14 cellular contexts compared by ENCODE assay signal in genomic region chr3:16182612-16183011, GRCh38. TPM values are rescaled to one million over a fixed set of nuclear protein-coding genes. Genes with fewer than 3 reads are reported as not detected.
DNase-seq lines count a peak whose midpoint lies in the region; ATAC-seq lines count a peak whose summit lies in the region.
"Had no signal": no experiment of that assay in that cellular context is flagged by ENCODE, and none has a peak within 500 bp of the region (broad histone marks: within the 10 kb centered on the region; RNA-seq: fewer than 3 reads in every experiment).

No MANE protein-coding gene starts in this region.

- H3K4me2 ChIP-seq in neuronal stem cell (ENCODE audit: insufficient read depth, low read length, poor library complexity, severe bottlenecking): no peak overlapping the region

- H3K9me3 ChIP-seq in adipocyte (ENCODE audit: control insufficient read depth, low read length): no peaks in the 10 kb centered on the region
- peaks cover 0 to 4% of the 10 kb centered on the region in 2 donors for H3K9me3 ChIP-seq in neuronal stem cell (replicated peaks in 1 of 2; ENCODE audit: control insufficient read depth in 2 of 2, insufficient read depth in 1 of 2, low read depth in 1 of 2, low read length in 2 of 2)
- H3K9me3 ChIP-seq: A549 had no signal

- peaks cover 17% of the 10 kb centered on the region for H3K36me3 ChIP-seq in adipocyte (ENCODE audit: control insufficient read depth, insufficient read depth, low read length, severe bottlenecking)
- peaks cover 0 to 3% of the 10 kb centered on the region in 2 donors for H3K36me3 ChIP-seq in neuronal stem cell (replicated peaks in 1 of 2; ENCODE audit: control insufficient read depth in 2 of 2, insufficient read depth in 2 of 2, low read length in 2 of 2)

- H2AK5ac ChIP-seq in neuronal stem cell (ENCODE audit: low read depth, low read length): no peak overlapping the region

- DNase-seq in adipocyte (ENCODE audit: low read depth): no peak
- DNase-seq in ecto neural progenitor cell (ENCODE audit: low spot score): peak; percentile 19
- DNase-seq in neuronal stem cell (ENCODE audit: low spot score): no peak
- no peak for DNase-seq in germinal center (ENCODE audit: low spot score)
- no peak for DNase-seq in midbrain (lab: John Stamatoyannopoulos, UW)
- DNase-seq: CD8-positive, alpha-beta T cell; COR-L47; DMS153; DMS79 treated with DMSO at 0.1 percent for 48 hours; GOT3; H9 had no signal

- no peak overlapping the region for H4K91ac ChIP-seq in neuronal stem cell (ENCODE audit: low read depth, low read length, poor library complexity)

- ATAC-seq in GM21381 (IDR thresholded peaks at IDR 0.05; ENCODE audit: unreplicated experiment): no peak
- ATAC-seq: A549; CD8-positive, alpha-beta T cell had no signal

- no peaks in the 10 kb centered on the region for H3K79me1 ChIP-seq in neuronal stem cell (ENCODE audit: low read depth, low read length)

- H3K4me1 ChIP-seq in adipocyte (ENCODE audit: control insufficient read depth, insufficient read depth, low read length): peaks cover 68% of the 10 kb centered on the region
- H3K4me1 ChIP-seq in neuronal stem cell (ENCODE audit: control insufficient read depth in 2 of 2, insufficient read depth in 1 of 2, low read depth in 1 of 2, low read length in 2 of 2): peaks cover 0 to 10% of the 10 kb centered on the region in 2 donors

- peak overlapping the region; percentile 65 for H3K9ac ChIP-seq in adipocyte (ENCODE audit: low read length)
- no peak overlapping the region for H3K9ac ChIP-seq in neuronal stem cell (ENCODE audit: low read depth, low read length, poor library complexity)

- no peak overlapping the region for H3K4ac ChIP-seq in neuronal stem cell (ENCODE audit: low read length)

- no CpG with 5 or more reads among the region's 5 CpGs for WGBS in neuronal stem cell (ENCODE audit: extremely low coverage in 2 of 2, insufficient read length in 2 of 2, insufficient replicate concordance in 1 of 2), 2 donors

- no peak overlapping the region for H3K27ac ChIP-seq in neuronal stem cell (replicated peaks; ENCODE audit: low read length)

- H3K4me3 ChIP-seq in adipocyte (ENCODE audit: low read length) (no peak overlapping the region), neuronal stem cell (ENCODE audit: low read length in 2 of 2) (no peak overlapping the region)
- H3K4me3 ChIP-seq: A549 had no signal

- H3K18ac ChIP-seq in neuronal stem cell (ENCODE audit: low read length): peak overlapping the region; percentile 63

- H3K27me3 ChIP-seq in adipocyte (replicated peaks; ENCODE audit: control insufficient read depth, insufficient read depth, low read length) (no peaks in the 10 kb centered on the region), neuronal stem cell (ENCODE audit: control insufficient read depth in 3 of 3, insufficient read depth in 3 of 3, low read depth in 1 of 3, low read length in 3 of 3) (peaks cover 0 to 4% (median 3%) of the 10 kb centered on the region in 3 experiments)

- no peak overlapping the region for H3K14ac ChIP-seq in neuronal stem cell (ENCODE audit: low read length)

- H2BK12ac ChIP-seq in neuronal stem cell (ENCODE audit: low read length): no peak overlapping the region

- no peak overlapping the region for H3K23ac ChIP-seq in neuronal stem cell (ENCODE audit: low read depth, low read length, poor library complexity)

- no peak overlapping the region for H2BK5ac ChIP-seq in neuronal stem cell (ENCODE audit: low read length)

- no peak overlapping the region for H2BK15ac ChIP-seq in neuronal stem cell (ENCODE audit: low read length)

- no peak overlapping the region for H4K8ac ChIP-seq in neuronal stem cell (ENCODE audit: low read depth, low read length)

- no peak overlapping the region for H2AFZ ChIP-seq in neuronal stem cell (ENCODE audit: low read length)

- H2BK120ac ChIP-seq in neuronal stem cell (ENCODE audit: low read depth, low read length): no peak overlapping the region

RNA-seq across cellular contexts. Expression of gene GALNT15, which starts 8.1 kb away (rescaled TPM):
- polyA plus RNA-seq in neuronal stem cell (2013, experiment 1 of 2): 0.07 TPM
- polyA plus RNA-seq in neuronal stem cell (2013, experiment 2 of 2): 0.06 TPM
- polyA plus RNA-seq: CD14-positive monocyte had no signal
